ENCODE assay signal across 1 cellular context in the genomic region with DNA sequence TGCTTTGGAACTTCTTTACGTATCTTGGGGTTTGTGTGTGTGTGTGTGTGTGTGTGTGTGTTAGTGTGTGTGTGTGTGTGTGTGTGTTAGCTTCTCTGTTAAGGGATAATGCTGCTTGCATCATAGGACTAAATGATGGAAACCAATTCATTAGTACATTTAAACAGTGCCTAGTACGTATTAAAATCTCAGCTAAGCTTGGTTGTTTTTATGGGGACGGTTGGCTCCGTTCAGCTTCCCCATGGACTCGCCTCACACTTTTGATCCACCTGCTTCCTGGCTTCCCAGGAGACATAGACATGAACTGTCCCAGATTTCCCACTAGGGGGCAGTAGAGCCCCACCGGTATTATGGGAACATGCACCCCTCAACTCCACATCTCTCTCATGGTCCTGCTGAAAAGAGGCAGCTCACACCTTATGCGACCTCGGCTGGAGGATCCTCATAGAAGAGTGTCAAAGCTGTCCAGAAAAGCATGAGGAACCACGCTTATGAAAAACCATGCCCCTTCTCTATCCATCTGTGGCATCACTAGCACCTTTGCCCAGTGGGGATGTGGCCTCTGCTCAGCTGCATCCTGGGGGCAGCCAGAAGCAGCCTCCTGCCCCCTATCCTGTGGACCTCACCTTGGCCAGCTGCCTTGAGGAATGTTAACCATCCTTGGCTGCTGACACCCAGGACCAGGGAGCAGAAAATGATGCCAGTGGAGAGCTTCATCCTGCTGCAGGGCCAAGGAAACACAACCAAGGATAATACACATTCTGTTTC.
TF ChIP-seq lines count a peak whose summit lies in the region.

No MANE protein-coding gene starts in this region.

TF ChIP-seq in K562, 482 proteins besides CTCF, POLR2A, EP300 and RAD21 (continued from another document):
- TF ChIP-seq, protein P1, sequence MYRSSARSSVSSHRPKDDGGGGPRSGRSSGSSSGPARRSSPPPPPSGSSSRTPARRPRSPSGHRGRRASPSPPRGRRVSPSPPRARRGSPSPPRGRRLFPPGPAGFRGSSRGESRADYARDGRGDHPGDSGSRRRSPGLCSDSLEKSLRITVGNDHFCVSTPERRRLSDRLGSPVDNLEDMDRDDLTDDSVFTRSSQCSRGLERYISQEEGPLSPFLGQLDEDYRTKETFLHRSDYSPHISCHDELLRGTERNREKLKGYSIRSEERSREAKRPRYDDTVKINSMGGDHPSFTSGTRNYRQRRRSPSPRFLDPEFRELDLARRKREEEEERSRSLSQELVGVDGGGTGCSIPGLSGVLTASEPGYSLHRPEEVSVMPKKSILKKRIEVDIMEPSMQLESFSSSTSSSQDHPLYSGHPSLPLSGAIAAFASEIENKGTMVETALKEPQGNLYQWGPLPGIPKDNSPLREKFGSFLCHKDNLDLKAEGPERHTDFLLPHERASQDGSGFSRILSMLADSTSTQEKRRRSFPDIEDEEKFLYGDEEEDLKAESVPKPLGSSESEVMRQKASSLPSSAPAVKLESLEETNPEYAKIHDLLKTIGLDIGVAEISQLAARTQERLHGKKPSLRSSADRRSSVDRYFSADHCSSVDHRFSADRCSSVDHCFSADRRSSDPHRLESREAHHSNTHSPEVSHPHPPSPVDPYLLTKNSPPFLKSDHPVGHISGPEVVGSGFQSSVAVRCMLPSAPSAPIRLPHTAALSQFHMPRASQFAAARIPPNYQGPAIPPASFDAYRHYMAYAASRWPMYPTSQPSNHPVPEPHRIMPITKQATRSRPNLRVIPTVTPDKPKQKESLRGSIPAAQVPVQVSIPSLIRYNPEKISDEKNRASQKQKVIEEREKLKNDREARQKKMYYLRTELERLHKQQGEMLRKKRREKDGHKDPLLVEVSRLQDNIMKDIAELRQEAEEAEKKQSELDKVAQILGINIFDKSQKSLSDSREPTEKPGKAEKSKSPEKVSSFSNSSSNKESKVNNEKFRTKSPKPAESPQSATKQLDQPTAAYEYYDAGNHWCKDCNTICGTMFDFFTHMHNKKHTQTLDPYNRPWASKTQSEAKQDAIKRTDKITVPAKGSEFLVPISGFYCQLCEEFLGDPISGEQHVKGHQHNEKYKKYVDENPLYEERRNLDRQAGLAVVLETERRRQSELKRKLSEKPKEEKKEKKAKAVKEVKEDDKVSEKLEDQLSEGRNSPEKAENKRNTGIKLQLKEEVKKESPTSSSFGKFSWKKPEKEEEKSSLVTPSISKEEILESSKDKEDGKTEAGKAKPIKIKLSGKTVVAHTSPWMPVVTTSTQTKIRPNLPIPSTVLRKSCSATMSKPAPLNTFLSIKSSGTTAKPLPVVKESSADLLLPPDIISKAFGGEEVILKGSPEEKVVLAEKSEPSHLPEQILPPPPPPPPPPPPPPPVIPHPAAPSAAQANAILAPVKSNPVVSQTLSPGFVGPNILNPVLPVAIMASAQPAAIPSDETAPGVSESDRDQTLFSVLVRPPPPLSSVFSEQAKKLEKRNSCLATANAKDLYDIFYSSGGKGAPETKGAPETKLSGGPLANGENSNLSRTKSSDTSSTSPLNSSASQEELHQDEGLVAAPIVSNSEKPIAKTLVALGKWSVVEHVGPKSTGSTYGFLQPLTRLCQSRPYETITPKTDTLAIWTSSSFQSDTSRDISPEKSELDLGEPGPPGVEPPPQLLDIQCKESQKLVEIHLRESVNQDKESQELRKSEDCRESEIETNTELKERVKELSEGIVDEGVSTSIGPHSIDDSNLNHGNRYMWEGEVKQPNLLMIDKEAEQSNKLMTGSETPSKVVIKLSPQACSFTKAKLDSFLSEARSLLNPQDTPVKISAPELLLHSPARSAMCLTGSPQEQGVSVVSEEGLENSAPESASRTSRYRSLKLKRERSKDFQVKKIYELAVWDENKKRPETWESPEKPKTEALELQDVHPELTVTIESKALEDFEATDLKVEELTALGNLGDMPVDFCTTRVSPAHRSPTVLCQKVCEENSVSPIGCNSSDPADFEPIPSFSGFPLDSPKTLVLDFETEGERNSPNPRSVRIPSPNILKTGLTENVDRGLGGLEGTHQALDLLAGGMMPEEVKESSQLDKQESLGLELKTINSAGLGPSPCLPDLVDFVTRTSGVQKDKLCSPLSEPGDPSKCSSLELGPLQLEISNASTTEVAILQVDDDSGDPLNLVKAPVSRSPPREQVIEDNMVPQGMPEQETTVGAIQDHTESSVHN (IDR thresholded peaks at IDR 0.05; ENCODE audit: borderline replicate concordance in 1 of 2, low read depth in 1 of 2) = no peak
- TF ChIP-seq, protein P2, sequence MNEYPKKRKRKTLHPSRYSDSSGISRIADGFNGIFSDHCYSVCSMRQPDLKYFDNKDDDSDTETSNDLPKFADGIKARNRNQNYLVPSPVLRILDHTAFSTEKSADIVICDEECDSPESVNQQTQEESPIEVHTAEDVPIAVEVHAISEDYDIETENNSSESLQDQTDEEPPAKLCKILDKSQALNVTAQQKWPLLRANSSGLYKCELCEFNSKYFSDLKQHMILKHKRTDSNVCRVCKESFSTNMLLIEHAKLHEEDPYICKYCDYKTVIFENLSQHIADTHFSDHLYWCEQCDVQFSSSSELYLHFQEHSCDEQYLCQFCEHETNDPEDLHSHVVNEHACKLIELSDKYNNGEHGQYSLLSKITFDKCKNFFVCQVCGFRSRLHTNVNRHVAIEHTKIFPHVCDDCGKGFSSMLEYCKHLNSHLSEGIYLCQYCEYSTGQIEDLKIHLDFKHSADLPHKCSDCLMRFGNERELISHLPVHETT (CRISPR knock-in tag; conservative IDR thresholded peaks at IDR 0.05 in 1 of 2, IDR thresholded peaks at IDR 0.05 in 1 of 2) = no peak
- no peak for TF ChIP-seq ARNT (IDR thresholded peaks at IDR 0.05)
- TF ChIP-seq, protein P3, sequence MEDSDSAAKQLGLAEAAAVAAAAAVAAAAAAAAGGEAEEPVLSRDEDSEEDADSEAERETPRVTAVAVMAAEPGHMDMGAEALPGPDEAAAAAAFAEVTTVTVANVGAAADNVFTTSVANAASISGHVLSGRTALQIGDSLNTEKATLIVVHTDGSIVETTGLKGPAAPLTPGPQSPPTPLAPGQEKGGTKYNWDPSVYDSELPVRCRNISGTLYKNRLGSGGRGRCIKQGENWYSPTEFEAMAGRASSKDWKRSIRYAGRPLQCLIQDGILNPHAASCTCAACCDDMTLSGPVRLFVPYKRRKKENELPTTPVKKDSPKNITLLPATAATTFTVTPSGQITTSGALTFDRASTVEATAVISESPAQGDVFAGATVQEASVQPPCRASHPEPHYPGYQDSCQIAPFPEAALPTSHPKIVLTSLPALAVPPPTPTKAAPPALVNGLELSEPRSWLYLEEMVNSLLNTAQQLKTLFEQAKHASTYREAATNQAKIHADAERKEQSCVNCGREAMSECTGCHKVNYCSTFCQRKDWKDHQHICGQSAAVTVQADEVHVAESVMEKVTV (CRISPR knock-in tag; IDR thresholded peaks at IDR 0.05) = peak; percentile 47; the same call in 1 of the 2 replicates
- peak; percentile 92 for TF ChIP-seq MCM3 (IDR thresholded peaks at IDR 0.05)
- TF ChIP-seq, protein P4, sequence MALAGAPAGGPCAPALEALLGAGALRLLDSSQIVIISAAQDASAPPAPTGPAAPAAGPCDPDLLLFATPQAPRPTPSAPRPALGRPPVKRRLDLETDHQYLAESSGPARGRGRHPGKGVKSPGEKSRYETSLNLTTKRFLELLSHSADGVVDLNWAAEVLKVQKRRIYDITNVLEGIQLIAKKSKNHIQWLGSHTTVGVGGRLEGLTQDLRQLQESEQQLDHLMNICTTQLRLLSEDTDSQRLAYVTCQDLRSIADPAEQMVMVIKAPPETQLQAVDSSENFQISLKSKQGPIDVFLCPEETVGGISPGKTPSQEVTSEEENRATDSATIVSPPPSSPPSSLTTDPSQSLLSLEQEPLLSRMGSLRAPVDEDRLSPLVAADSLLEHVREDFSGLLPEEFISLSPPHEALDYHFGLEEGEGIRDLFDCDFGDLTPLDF (CRISPR knock-in tag; IDR thresholded peaks at IDR 0.05) = 0 out of 2 replicates have a peak, but pooled peaks have one; percentile 28
- TF ChIP-seq, protein P5, sequence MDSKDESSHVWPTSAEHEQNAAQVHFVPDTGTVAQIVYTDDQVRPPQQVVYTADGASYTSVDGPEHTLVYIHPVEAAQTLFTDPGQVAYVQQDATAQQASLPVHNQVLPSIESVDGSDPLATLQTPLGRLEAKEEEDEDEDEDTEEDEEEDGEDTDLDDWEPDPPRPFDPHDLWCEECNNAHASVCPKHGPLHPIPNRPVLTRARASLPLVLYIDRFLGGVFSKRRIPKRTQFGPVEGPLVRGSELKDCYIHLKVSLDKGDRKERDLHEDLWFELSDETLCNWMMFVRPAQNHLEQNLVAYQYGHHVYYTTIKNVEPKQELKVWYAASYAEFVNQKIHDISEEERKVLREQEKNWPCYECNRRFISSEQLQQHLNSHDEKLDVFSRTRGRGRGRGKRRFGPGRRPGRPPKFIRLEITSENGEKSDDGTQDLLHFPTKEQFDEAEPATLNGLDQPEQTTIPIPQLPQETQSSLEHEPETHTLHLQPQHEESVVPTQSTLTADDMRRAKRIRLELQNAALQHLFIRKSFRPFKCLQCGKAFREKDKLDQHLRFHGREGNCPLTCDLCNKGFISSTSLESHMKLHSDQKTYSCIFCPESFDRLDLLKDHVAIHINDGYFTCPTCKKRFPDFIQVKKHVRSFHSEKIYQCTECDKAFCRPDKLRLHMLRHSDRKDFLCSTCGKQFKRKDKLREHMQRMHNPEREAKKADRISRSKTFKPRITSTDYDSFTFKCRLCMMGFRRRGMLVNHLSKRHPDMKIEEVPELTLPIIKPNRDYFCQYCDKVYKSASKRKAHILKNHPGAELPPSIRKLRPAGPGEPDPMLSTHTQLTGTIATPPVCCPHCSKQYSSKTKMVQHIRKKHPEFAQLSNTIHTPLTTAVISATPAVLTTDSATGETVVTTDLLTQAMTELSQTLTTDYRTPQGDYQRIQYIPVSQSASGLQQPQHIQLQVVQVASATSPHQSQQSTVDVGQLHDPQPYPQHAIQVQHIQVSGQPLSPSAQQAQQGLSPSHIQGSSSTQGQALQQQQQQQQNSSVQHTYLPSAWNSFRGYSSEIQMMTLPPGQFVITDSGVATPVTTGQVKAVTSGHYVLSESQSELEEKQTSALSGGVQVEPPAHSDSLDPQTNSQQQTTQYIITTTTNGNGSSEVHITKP (IDR thresholded peaks at IDR 0.05; ENCODE audit: partially characterized antibody) = no peak
- peak; percentile 90 for TF ChIP-seq STAG1 (CRISPR knock-in tag; IDR thresholded peaks at IDR 0.05; ENCODE audit: borderline replicate concordance)
- TF ChIP-seq BCOR (IDR thresholded peaks at IDR 0.05) = no peak
- no peak for TF ChIP-seq GTF2E2 (tag; IDR thresholded peaks at IDR 0.05)
- no peak for TF ChIP-seq RBM39 (optimal IDR thresholded peaks at IDR 0.05; ENCODE audit: low read depth, low read length)
- 0 out of 2 replicates have a peak, but pooled peaks have one; percentile 29 for TF ChIP-seq L3MBTL2 (IDR thresholded peaks at IDR 0.05)
- peak; percentile 38; the same call in 1 of the 2 replicates for TF ChIP-seq KLF16 (IDR thresholded peaks at IDR 0.05)
- peak; percentile 57 for TF ChIP-seq SMC3 (conservative IDR thresholded peaks at IDR 0.05; ENCODE audit: insufficient read depth, low read depth, low read length)
- no peak for TF ChIP-seq NRF1 (conservative IDR thresholded peaks at IDR 0.05 in 1 of 2, IDR thresholded peaks at IDR 0.05 in 1 of 2)
- TF ChIP-seq CTBP1 (IDR thresholded peaks at IDR 0.05; ENCODE audit: borderline replicate concordance) = peak; percentile 34; the same call in 1 of the 2 replicates
